In the genomic region with DNA sequence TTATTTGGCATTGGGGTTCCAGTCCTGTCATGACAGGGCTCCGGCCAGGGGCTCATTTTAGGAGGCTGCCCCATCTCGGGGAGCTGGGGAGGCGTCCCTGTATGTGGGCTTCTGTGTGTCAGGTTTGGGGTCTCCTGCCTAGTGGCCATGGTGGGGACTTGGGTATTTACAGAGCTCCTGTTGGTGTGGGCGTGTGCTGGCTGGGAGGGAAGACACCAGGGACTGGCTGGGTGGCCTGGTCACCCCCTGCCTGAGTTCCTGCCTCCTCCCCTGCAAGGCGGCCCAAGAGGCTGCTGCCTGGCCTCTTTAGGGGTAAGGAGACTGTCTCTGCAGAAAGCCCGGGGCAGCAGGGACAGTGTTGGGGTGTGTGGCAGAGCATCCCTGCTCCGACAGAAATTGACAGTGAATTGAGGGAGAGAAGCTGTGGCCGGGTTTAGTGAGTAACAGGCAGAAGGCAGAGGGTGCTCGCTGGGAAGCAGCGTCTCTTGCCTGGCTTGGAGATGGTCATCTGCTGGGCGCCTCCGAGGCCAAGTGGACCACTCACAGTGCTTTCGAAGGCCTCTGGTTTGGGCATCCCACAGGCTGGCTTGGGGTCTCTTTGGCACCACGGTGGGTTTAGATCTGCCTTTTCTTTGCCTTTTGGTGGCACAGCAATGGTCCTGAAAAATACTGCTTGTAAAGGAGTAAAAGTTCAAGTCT, we compare ENCODE assay signal across 10 cellular contexts. TPM values are rescaled to one million over a fixed set of nuclear protein-coding genes. Genes with fewer than 3 reads are reported as not detected.
A peak's percentile ranks its signal among the peaks of the same experiment; 100 is the strongest.
DNase-seq lines count a peak whose midpoint lies in the region; ATAC-seq and TF ChIP-seq lines count a peak whose summit lies in the region.
"Had no signal": no experiment of that assay in that cellular context is flagged by ENCODE, and none has a peak within 500 bp of the region (broad histone marks: within the 10 kb centered on the region; RNA-seq: fewer than 3 reads in every experiment).

No MANE protein-coding gene starts in this region.

- no peak overlapping the region for H2AFZ ChIP-seq in neural progenitor cell (replicated peaks)

- intact Hi-C loops in cardiac septum (cut with DNase I) = loop anchor here (5.0 kb wide), 3 partner anchors 107 to 177 kb away; a partner anchor contains a TSS
- intact Hi-C loops in vagina (cut with DNase I) = loop anchor here (5.0 kb wide), 1 partner anchor 157 kb away; a partner anchor contains a TSS

- no peaks in the 10 kb centered on the region for H3K9me3 ChIP-seq in neural progenitor cell (ENCODE audit: low read depth)
- H3K9me3 ChIP-seq in vagina = no peaks in the 10 kb centered on the region

- H3K4me1 Mint-ChIP-seq in activated naive CD4-positive, alpha-beta T cell treated with anti-CD3 and anti-CD28 coated beads, Interleukin-2, amount 50 U/mL, for 24 hours = peaks cover 37% of the 10 kb centered on the region
- H3K4me1 Mint-ChIP-seq in neural progenitor cell = peaks cover 48% of the 10 kb centered on the region

- no peak overlapping the region for H3K4me3 ChIP-seq in neural progenitor cell
- H3K4me3 ChIP-seq in vagina = no peak overlapping the region

- H4K20me1 ChIP-seq in neural progenitor cell (ENCODE audit: low read depth) = peaks cover 69% of the 10 kb centered on the region

- H3K27me3 Mint-ChIP-seq in activated naive CD4-positive, alpha-beta T cell treated with anti-CD3 and anti-CD28 coated beads, Interleukin-2, amount 50 U/mL, for 24 hours = no peaks in the 10 kb centered on the region
- peaks cover 5% of the 10 kb centered on the region for H3K27me3 Mint-ChIP-seq in neural progenitor cell (ENCODE audit: insufficient read depth, low read depth)
- H3K27me3 Mint-ChIP-seq: activated T-cell treated with anti-CD3 and anti-CD28 coated beads, Interleukin-2, amount 50 U/mL, for 24 hours had no signal

- H3K36me3 Mint-ChIP-seq in activated naive CD4-positive, alpha-beta T cell treated with anti-CD3 and anti-CD28 coated beads, Interleukin-2, amount 50 U/mL, for 24 hours = no peaks in the 10 kb centered on the region
- peaks cover 0 to 5% of the 10 kb centered on the region in 2 donors for H3K36me3 Mint-ChIP-seq in activated naive CD4-positive, alpha-beta T cell treated with anti-CD3 and anti-CD28 coated beads, Interleukin-2, amount 50 U/mL, for 72 hours
- H3K36me3 Mint-ChIP-seq in neural progenitor cell = no peaks in the 10 kb centered on the region

- H3K79me2 ChIP-seq in neural progenitor cell (ENCODE audit: low read depth) = peaks cover 9% of the 10 kb centered on the region

- H3K27ac ChIP-seq in neural progenitor cell (no peak overlapping the region), vagina (peak overlapping the region; percentile 70)

- peak overlapping the region; percentile 12 for H3K27ac Mint-ChIP-seq in activated naive CD4-positive, alpha-beta T cell treated with anti-CD3 and anti-CD28 coated beads, Interleukin-2, amount 50 U/mL, for 24 hours
- no peak overlapping the region for H3K27ac Mint-ChIP-seq in activated naive CD4-positive, alpha-beta T cell treated with anti-CD3 and anti-CD28 coated beads, Interleukin-2, amount 50 U/mL, for 72 hours
- H3K27ac Mint-ChIP-seq in neural progenitor cell = no peak overlapping the region

- H3K27me3 ChIP-seq in neural progenitor cell = peaks cover 53% of the 10 kb centered on the region
- H3K27me3 ChIP-seq in vagina = no peaks in the 10 kb centered on the region

- no peak for ATAC-seq in activated naive CD4-positive, alpha-beta T cell treated with anti-CD3 and anti-CD28 coated beads, Interleukin-2, amount 50 U/mL, for 72 hours

- H3K9me3 Mint-ChIP-seq in activated naive CD4-positive, alpha-beta T cell treated with anti-CD3 and anti-CD28 coated beads, Interleukin-2, amount 50 U/mL, for 24 hours = no peaks in the 10 kb centered on the region
- no peaks in the 10 kb centered on the region for H3K9me3 Mint-ChIP-seq in activated naive CD4-positive, alpha-beta T cell treated with anti-CD3 and anti-CD28 coated beads, Interleukin-2, amount 50 U/mL, for 72 hours
- H3K9me3 Mint-ChIP-seq in neural progenitor cell = peaks cover 1% of the 10 kb centered on the region
- H3K9me3 Mint-ChIP-seq: activated T-cell treated with anti-CD3 and anti-CD28 coated beads, Interleukin-2, amount 50 U/mL, for 24 hours had no signal

- DNase-seq in activated naive CD4-positive, alpha-beta T cell treated with anti-CD3 and anti-CD28 coated beads, Interleukin-2, amount 50 U/mL, for 72 hours (ENCODE audit: low spot score in 2 of 2) = no peak
- DNase-seq in cardiac septum (ENCODE audit: low spot score) (peak; percentile 64), neural progenitor cell (ENCODE audit: low spot score) (no peak), vagina (ENCODE audit: extremely low spot score in 2 of 2) (no peak), NCI-H187 treated with DMSO at 0.1 percent for 48 hours (lab: John Stamatoyannopoulos, UW) (no peak), NCI-H2196 (lab: John Stamatoyannopoulos, UW; ENCODE audit: unreplicated experiment) (no peak), C1 segment of cervical spinal cord (lab: John Stamatoyannopoulos, UW) (no peak)
- DNase-seq: activated T-cell treated with anti-CD3 and anti-CD28 coated beads, Interleukin-2, amount 50 U/mL, for 24 hours; NCI-H2029 treated with DMSO at 0.1 percent for 48 hours had no signal

- no peak overlapping the region for H3K9ac ChIP-seq in neural progenitor cell

- H3K4me2 ChIP-seq in neural progenitor cell = no peak overlapping the region

- H3K4me3 Mint-ChIP-seq in activated naive CD4-positive, alpha-beta T cell treated with anti-CD3 and anti-CD28 coated beads, Interleukin-2, amount 50 U/mL, for 24 hours = peak overlapping the region; percentile 91
- H3K4me3 Mint-ChIP-seq in neural progenitor cell = peak overlapping the region; percentile 92

- H3K4me1 ChIP-seq in neural progenitor cell (peaks cover 13% of the 10 kb centered on the region), vagina (peaks cover 70% of the 10 kb centered on the region)

- TF ChIP-seq POLR2A in vagina (IDR thresholded peaks at IDR 0.05) = no peak

- H3F3A ChIP-seq in neural progenitor cell (ENCODE audit: low read depth) = peaks cover 28% of the 10 kb centered on the region

- TF ChIP-seq CTCF in neural progenitor cell (IDR thresholded peaks at IDR 0.05) = no peak
- TF ChIP-seq CTCF in vagina (IDR thresholded peaks at IDR 0.05) = no peak

- no peaks in the 10 kb centered on the region for H3K36me3 ChIP-seq in neural progenitor cell
- no peaks in the 10 kb centered on the region for H3K36me3 ChIP-seq in vagina

RNA-seq across cellular contexts. Expression of a gene that starts 40.3 kb away (rescaled TPM):
- total RNA-seq in activated naive CD4-positive, alpha-beta T cell treated with anti-CD3 and anti-CD28 coated beads, Interleukin-2, amount 50 U/mL, for 72 hours = 10 to 100 TPM; 33.8 to 42.4 TPM
- total RNA-seq in cardiac septum (64.8 TPM), neural progenitor cell (ENCODE audit: low replicate concordance) (30.2 and 32.2 TPM in 2 replicates), vagina (28.7 TPM)

RNA-seq across cellular contexts. Expression of a gene that starts 42.5 kb away (rescaled TPM):
- total RNA-seq in activated naive CD4-positive, alpha-beta T cell treated with anti-CD3 and anti-CD28 coated beads, Interleukin-2, amount 50 U/mL, for 72 hours = 1 to 10 TPM in 1 of 2 donors, under 1 TPM in 1; 0.54 to 1.1 TPM
- total RNA-seq in cardiac septum (13.3 TPM), neural progenitor cell (ENCODE audit: low replicate concordance) (12.3 and 18.0 TPM in 2 replicates), vagina (32.9 TPM)
